Comparison of ENCODE assay signal across 12 cellular contexts in the genomic region with DNA sequence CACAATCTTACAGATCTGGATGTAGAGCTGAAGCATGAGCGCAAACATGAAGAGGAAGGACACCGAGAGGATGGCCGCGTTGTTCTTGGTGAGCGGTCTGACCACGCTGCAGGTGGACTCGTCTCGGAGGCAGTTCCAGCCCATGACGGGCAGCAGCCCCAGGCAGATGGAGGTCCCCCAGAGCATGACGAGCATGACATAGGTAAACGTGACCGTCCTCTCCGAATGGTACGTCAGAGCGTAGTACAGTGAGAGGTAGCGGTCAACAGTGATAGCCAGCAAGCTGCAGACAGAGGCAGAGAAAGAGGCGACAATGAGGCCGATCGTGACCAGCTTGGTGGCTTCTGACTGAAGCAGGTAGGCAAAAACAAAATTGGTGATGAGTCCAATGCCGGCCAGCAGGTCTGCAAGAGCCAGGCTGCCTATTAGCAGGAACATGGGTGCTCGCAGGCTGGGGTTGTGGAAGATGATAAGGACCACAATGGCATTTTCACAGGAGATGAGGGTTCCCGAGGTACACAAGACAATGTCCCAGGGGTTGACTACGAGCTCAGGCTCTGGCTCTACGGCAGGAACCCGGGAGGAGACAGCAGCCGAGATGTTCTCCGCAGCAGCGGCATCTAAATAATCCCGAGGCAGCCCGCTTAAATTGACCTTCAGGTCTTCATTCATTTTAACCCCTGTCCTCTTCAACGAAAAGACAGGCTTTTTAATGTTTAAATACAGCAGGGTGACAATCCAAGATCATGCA. TPM values are rescaled to one million over a fixed set of nuclear protein-coding genes. Genes with fewer than 3 reads are reported as not detected.
A peak's percentile ranks its signal among the peaks of the same experiment; 100 is the strongest.
DNase-seq lines count a peak whose midpoint lies in the region; ATAC-seq, FAIRE-seq and TF ChIP-seq lines count a peak whose summit lies in the region.
"Had no signal": no experiment of that assay in that cellular context is flagged by ENCODE, and none has a peak within 500 bp of the region (broad histone marks: within the 10 kb centered on the region; RNA-seq: fewer than 3 reads in every experiment).

No MANE protein-coding gene starts in this region.

- no peaks in the 10 kb centered on the region for H4K20me1 ChIP-seq in keratinocyte (ENCODE audit: control insufficient read depth, extremely low read depth, insufficient read depth, low read length)

- CTCF ChIA-PET in activated CD4-positive, alpha-beta T cell treated with anti-CD3 and anti-CD28 coated beads for 36 hours (lab: Charles Lee) = interaction anchor here (0.5 kb wide), 1 partner anchor 709 kb away, joined by 3 read pairs; no protein-coding TSS in a partner anchor
- CTCF ChIA-PET in activated CD4-positive, alpha-beta T cell treated with anti-CD3 and anti-CD28 coated beads, Interleukin-2, amount 10 ng/mL, durations not matched to agents 7 days and 5 days (lab: Charles Lee) = no interaction called here

- peak overlapping the region; percentile 46 for H3K4me3 Mint-ChIP-seq in activated CD4-positive, alpha-beta T cell treated with anti-CD3 and anti-CD28 coated beads for 36 hours
- H3K4me3 Mint-ChIP-seq in activated CD4-positive, alpha-beta T cell treated with anti-CD3 and anti-CD28 coated beads, Interleukin-2, amount 10 ng/mL, durations not matched to agents 7 days and 5 days = no peak overlapping the region
- H3K4me3 Mint-ChIP-seq in activated naive CD8-positive, alpha-beta T cell treated with anti-CD3 and anti-CD28 coated beads for 36 hours = no peak overlapping the region

- H3K4me1 ChIP-seq in keratinocyte (ENCODE audit: control insufficient read depth, extremely low read depth, insufficient read depth, low read length) (no peaks in the 10 kb centered on the region), stomach smooth muscle (ENCODE audit: control insufficient read depth, insufficient read depth, low read length) (peaks cover 11% of the 10 kb centered on the region)

- ATAC-seq in activated CD4-positive, alpha-beta T cell treated with anti-CD3 and anti-CD28 coated beads for 36 hours = no peak
- ATAC-seq in HG03045 (IDR thresholded peaks at IDR 0.05; ENCODE audit: unreplicated experiment) = no peak

- H3K79me2 ChIP-seq in keratinocyte (ENCODE audit: control insufficient read depth, insufficient read depth, low read length) = no peaks in the 10 kb centered on the region

- H3K9me3 ChIP-seq in keratinocyte (ENCODE audit: control insufficient read depth, low read depth, low read length) (no peaks in the 10 kb centered on the region), stomach smooth muscle (ENCODE audit: control insufficient read depth in 2 of 2, low read length in 2 of 2) (no peaks in the 10 kb centered on the region)

- H3K36me3 ChIP-seq in keratinocyte (ENCODE audit: control insufficient read depth in 2 of 2, extremely low read depth in 1 of 2, insufficient read depth in 2 of 2, low read length in 2 of 2) = no peaks in the 10 kb centered on the region
- H3K36me3 ChIP-seq in stomach smooth muscle (ENCODE audit: control insufficient read depth in 2 of 2, insufficient read depth in 2 of 2, low read length in 2 of 2) = no peaks in the 10 kb centered on the region

- H3K9ac ChIP-seq in keratinocyte (ENCODE audit: control insufficient read depth, extremely low read depth, insufficient read depth, low read length) (no peak overlapping the region), stomach smooth muscle (ENCODE audit: low read length in 2 of 2) (no peak overlapping the region)

- H3K4me3 ChIP-seq in keratinocyte (ENCODE audit: control insufficient read depth in 2 of 3, extremely low read depth in 1 of 3, insufficient read depth in 2 of 3, low read depth in 1 of 3, low read length in 3 of 3) (peak overlapping the region in 1 of 3 experiments; percentile 38), stomach smooth muscle (ENCODE audit: low read length in 2 of 2) (peak overlapping the region; percentile 66 to 71)

- DNase-seq in activated CD4-positive, alpha-beta T cell treated with anti-CD3 and anti-CD28 coated beads for 36 hours = no peak
- no peak for DNase-seq in activated CD4-positive, alpha-beta T cell treated with anti-CD3 and anti-CD28 coated beads, Interleukin-2, amount 10 ng/mL, durations not matched to agents 7 days and 5 days
- DNase-seq in activated naive CD8-positive, alpha-beta T cell treated with anti-CD3 and anti-CD28 coated beads for 36 hours = no peak
- no peak for DNase-seq in keratinocyte (ENCODE audit: low read depth, low spot score)
- DNase-seq in activated CD4-positive, alpha-beta T cell treated with anti-CD3 and anti-CD28 coated beads for 1 hour = no peak
- no peak for DNase-seq in stimulated activated CD4-positive, alpha-beta T cell treated with anti-CD3 and anti-CD28 coated beads, Interleukin-1b, Interleukin-23, amount 100 ng/mL, for 48 hours
- DNase-seq: GF-D8, KG1, T1000 had no signal

- dilution Hi-C loops in keratinocyte (cut with MboI; ENCODE audit: extremely low pct_ligation_motif_present, low sequenced_read_pairs) = no loop called here

- no peak overlapping the region for H2AFZ ChIP-seq in keratinocyte (ENCODE audit: control insufficient read depth, low read length)

- no peak for TF ChIP-seq CTCF in keratinocyte (optimal IDR thresholded peaks at IDR 0.05 in 1 of 3, IDR thresholded peaks at IDR 0.05 in 1 of 3, conservative IDR thresholded peaks at IDR 0.05 in 1 of 3; ENCODE audit: extremely low read depth in 1 of 3, insufficient read depth in 2 of 3, low read length in 3 of 3)

- no peak for FAIRE-seq in keratinocyte (lab: Jason Lieb, UNC)

- H3K9me1 ChIP-seq in keratinocyte (ENCODE audit: control insufficient read depth, extremely low read depth, insufficient read depth, low read length) = no peaks in the 10 kb centered on the region

- no peaks in the 10 kb centered on the region for H3K9me3 Mint-ChIP-seq in activated CD4-positive, alpha-beta T cell treated with anti-CD3 and anti-CD28 coated beads for 36 hours (ENCODE audit: low read depth)
- H3K9me3 Mint-ChIP-seq in activated CD4-positive, alpha-beta T cell treated with anti-CD3 and anti-CD28 coated beads, Interleukin-2, amount 10 ng/mL, durations not matched to agents 7 days and 5 days = no peaks in the 10 kb centered on the region
- H3K9me3 Mint-ChIP-seq in activated naive CD8-positive, alpha-beta T cell treated with anti-CD3 and anti-CD28 coated beads for 36 hours = no peaks in the 10 kb centered on the region

- H3K27ac Mint-ChIP-seq in activated CD4-positive, alpha-beta T cell treated with anti-CD3 and anti-CD28 coated beads for 36 hours = no peak overlapping the region
- H3K27ac Mint-ChIP-seq in activated CD4-positive, alpha-beta T cell treated with anti-CD3 and anti-CD28 coated beads, Interleukin-2, amount 10 ng/mL, durations not matched to agents 7 days and 5 days = no peak overlapping the region
- H3K27ac Mint-ChIP-seq in activated naive CD8-positive, alpha-beta T cell treated with anti-CD3 and anti-CD28 coated beads for 36 hours = peak overlapping the region; percentile 47

- no peaks in the 10 kb centered on the region for H3K36me3 Mint-ChIP-seq in activated CD4-positive, alpha-beta T cell treated with anti-CD3 and anti-CD28 coated beads for 36 hours (ENCODE audit: low read depth)
- no peaks in the 10 kb centered on the region for H3K36me3 Mint-ChIP-seq in activated CD4-positive, alpha-beta T cell treated with anti-CD3 and anti-CD28 coated beads, Interleukin-2, amount 10 ng/mL, durations not matched to agents 7 days and 5 days (ENCODE audit: low read depth)
- no peaks in the 10 kb centered on the region for H3K36me3 Mint-ChIP-seq in activated naive CD8-positive, alpha-beta T cell treated with anti-CD3 and anti-CD28 coated beads for 36 hours

- peaks cover 9% of the 10 kb centered on the region for H3K4me1 Mint-ChIP-seq in activated CD4-positive, alpha-beta T cell treated with anti-CD3 and anti-CD28 coated beads for 36 hours
- peaks cover 3% of the 10 kb centered on the region for H3K4me1 Mint-ChIP-seq in activated CD4-positive, alpha-beta T cell treated with anti-CD3 and anti-CD28 coated beads, Interleukin-2, amount 10 ng/mL, durations not matched to agents 7 days and 5 days
- peaks cover 3% of the 10 kb centered on the region for H3K4me1 Mint-ChIP-seq in activated naive CD8-positive, alpha-beta T cell treated with anti-CD3 and anti-CD28 coated beads for 36 hours

- POLR2A ChIA-PET in activated CD4-positive, alpha-beta T cell treated with anti-CD3 and anti-CD28 coated beads for 36 hours (lab: Charles Lee) = no interaction called here
- POLR2A ChIA-PET in activated CD4-positive, alpha-beta T cell treated with anti-CD3 and anti-CD28 coated beads, Interleukin-2, amount 10 ng/mL, durations not matched to agents 7 days and 5 days (lab: Charles Lee) = interaction anchor here (0.6 kb wide), 1 partner anchor 55 kb away, joined by 5 read pairs; no protein-coding TSS in a partner anchor

- peaks cover 53% of the 10 kb centered on the region for H3K27me3 Mint-ChIP-seq in activated CD4-positive, alpha-beta T cell treated with anti-CD3 and anti-CD28 coated beads for 36 hours
- H3K27me3 Mint-ChIP-seq in activated CD4-positive, alpha-beta T cell treated with anti-CD3 and anti-CD28 coated beads, Interleukin-2, amount 10 ng/mL, durations not matched to agents 7 days and 5 days = peaks cover 71% of the 10 kb centered on the region
- peaks cover 55% of the 10 kb centered on the region for H3K27me3 Mint-ChIP-seq in activated naive CD8-positive, alpha-beta T cell treated with anti-CD3 and anti-CD28 coated beads for 36 hours

- H3K27me3 ChIP-seq in keratinocyte (ENCODE audit: control insufficient read depth, extremely low read depth, insufficient read depth, low read length) = peaks cover 46% of the 10 kb centered on the region
- H3K27me3 ChIP-seq in stomach smooth muscle (ENCODE audit: control insufficient read depth in 1 of 2, insufficient read depth in 2 of 2, low read length in 2 of 2) = peaks cover 27 to 32% of the 10 kb centered on the region in 2 donors

- intact Hi-C loops in activated CD4-positive, alpha-beta T cell treated with anti-CD3 and anti-CD28 coated beads for 36 hours (cut with DNase I, micrococcal nuclease) = no loop called here

- peak overlapping the region; percentile 51 for H3K4me2 ChIP-seq in keratinocyte (ENCODE audit: control insufficient read depth, extremely low read depth, insufficient read depth, low read depth, low read length)

- no peak overlapping the region for H3K27ac ChIP-seq in keratinocyte (ENCODE audit: control insufficient read depth, insufficient read depth, low read length)
- H3K27ac ChIP-seq in stomach smooth muscle (ENCODE audit: low read length) = no peak overlapping the region

RNA-seq across cellular contexts. Expression of a gene that starts 1.3 kb away (rescaled TPM):
- not detected for total RNA-seq in activated CD4-positive, alpha-beta T cell treated with anti-CD3 and anti-CD28 coated beads for 36 hours
- not detected for total RNA-seq in activated CD4-positive, alpha-beta T cell treated with anti-CD3 and anti-CD28 coated beads, Interleukin-2, amount 10 ng/mL, durations not matched to agents 7 days and 5 days
- not detected for total RNA-seq in activated naive CD8-positive, alpha-beta T cell treated with anti-CD3 and anti-CD28 coated beads for 36 hours
- 0.04 TPM in 1 of 3 replicates, not detected in the others for polyA plus RNA-seq in keratinocyte
- not detected for polyA plus RNA-seq in keratinocyte (2011; ENCODE audit: low read depth)
- 0.02 and 0.04 TPM in 2 replicates for polyA plus RNA-seq in keratinocyte (2011; cell fraction: cytosol; rRNA removed)
- polyA plus RNA-seq in keratinocyte (2011; cell fraction: nucleus; rRNA removed) = not detected in 2 replicates
- polyA plus RNA-seq in keratinocyte (2012; ENCODE audit: low replicate concordance) = not detected in 2 replicates
- not detected in 3 replicates for polyA minus RNA-seq in keratinocyte
- not detected for polyA minus RNA-seq in keratinocyte (2011; cell fraction: cytosol; rRNA and poly(A)+ RNA removed)
- polyA minus RNA-seq in keratinocyte (2011; cell fraction: nucleus; rRNA and poly(A)+ RNA removed) = not detected in 2 replicates
- total RNA-seq: A673 had no signal
